ENCODE assay signal across 20 cellular contexts in the genomic region with DNA sequence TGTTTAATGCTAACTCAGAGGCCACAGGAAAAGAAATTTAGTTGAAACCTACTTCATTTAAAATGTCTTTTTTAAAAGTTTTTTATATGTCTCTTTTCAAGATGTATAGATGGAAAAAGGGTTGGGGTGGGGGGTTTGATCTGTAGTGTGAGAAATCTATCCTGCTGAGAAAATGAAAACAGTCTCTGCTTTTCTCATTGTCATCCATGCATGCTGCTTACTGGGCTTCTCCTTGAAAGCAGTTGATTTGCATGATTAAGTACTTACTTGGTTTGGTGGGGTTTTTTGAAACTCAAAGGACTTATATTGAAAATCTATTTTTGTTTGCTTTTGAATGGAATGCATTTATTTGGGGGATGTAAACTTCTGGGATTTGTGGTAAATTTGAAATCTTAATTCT.
"Had no signal": no experiment of that assay in that cellular context is flagged by ENCODE, and none has a peak within 500 bp of the region (broad histone marks: within the 10 kb centered on the region; RNA-seq: fewer than 3 reads in every experiment).

No MANE protein-coding gene starts in this region.

- FAIRE-seq: bronchial epithelial cell, frontal cortex, kidney had no signal

- H3K9me3 ChIP-seq: left lung, testis had no signal

- H3K27ac ChIP-seq: dorsolateral prefrontal cortex, left lung, skin epidermis, testis had no signal

- ATAC-seq: activated CD4-positive, CD25-positive, alpha-beta regulatory T cell treated with anti-CD3 and anti-CD28 coated beads, Interleukin-2, amount 50 U/mL, for 24 hours; left lung; natural killer cell treated with Interleukin-12 subunit alpha and Interleukin-12 subunit beta and Interleukin-15 and Interleukin-18, amount 100 ng/mL, for 72 hours; right cardiac atrium; stimulated activated naive CD8-positive, alpha-beta T cell treated with anti-CD3 and anti-CD28 coated beads, Interleukin-15, amount 100 ng/mL, for 72 hours had no signal

- H3K4me1 ChIP-seq: left lung, testis had no signal

- H3K4me3 ChIP-seq: dorsolateral prefrontal cortex, left lung, skin epidermis, testis had no signal

- H3K27me3 ChIP-seq: dorsolateral prefrontal cortex, left lung, testis had no signal

- DNase-seq: activated CD4-positive, alpha-beta T cell treated with anti-CD3 and anti-CD28 coated beads, Interleukin-2, amount 50 U/mL, for 1 hour; activated CD8-positive, alpha-beta memory T cell treated with anti-CD3 and anti-CD28 coated beads for 24 hours; activated naive CD4-positive, alpha-beta T cell treated with Interleukin-2 at 50 U/mL for 16 hours; aorta; dorsolateral prefrontal cortex; endodermal cell; head of caudate nucleus; kidney; left lung; mammary epithelial cell; occipital lobe; right cardiac atrium; stimulated activated naive CD8-positive, alpha-beta T cell treated with anti-CD3 and anti-CD28 coated beads, Interleukin-15, amount 100 ng/mL, for 72 hours; T-helper 9 cell; testis had no signal

- H3K36me3 ChIP-seq: left lung had no signal
